Comparison of ENCODE assay signal across 8 cellular contexts in genomic region chr13:99310382-99311031, GRCh38. TPM values are rescaled to one million over a fixed set of nuclear protein-coding genes. Genes with fewer than 3 reads are reported as not detected.
DNase-seq lines count a peak whose midpoint lies in the region; ATAC-seq and TF ChIP-seq lines count a peak whose summit lies in the region.

No MANE protein-coding gene starts in this region.

- intact Hi-C loops in transverse colon (cut with DNase I; ENCODE audit: low total_unique reads), result no loop called here
- intact Hi-C loops in posterior vena cava (cut with DNase I), result no loop called here
- intact Hi-C loops in spleen (cut with DNase I; ENCODE audit: low total_unique reads), result loop anchor here (5.0 kb wide), 1 partner anchor 42 kb away; no protein-coding TSS in a partner anchor

- peaks cover 87% of the 10 kb centered on the region for H3K4me1 Mint-ChIP-seq in activated T-cell treated with anti-CD3 and anti-CD28 coated beads, Interleukin-2, amount 50 U/mL, for 4 hours (ENCODE audit: low read depth)

- H3K27ac ChIP-seq in transverse colon (peak overlapping the region; percentile 17 to 53 (median 38)), spleen (peak overlapping the region in 4 of 8 donors; percentile 35 to 84 (median 68))

- no peak for ATAC-seq in activated T-cell treated with anti-CD3 and anti-CD28 coated beads, Interleukin-2, amount 50 U/mL, for 4 hours
- ATAC-seq in HG03378 (IDR thresholded peaks at IDR 0.05; ENCODE audit: unreplicated experiment), result peak; percentile 48

- no peaks in the 10 kb centered on the region for H3K9me3 Mint-ChIP-seq in activated T-cell treated with anti-CD3 and anti-CD28 coated beads, Interleukin-2, amount 50 U/mL, for 4 hours

- H3K36me3 Mint-ChIP-seq in activated T-cell treated with anti-CD3 and anti-CD28 coated beads, Interleukin-2, amount 50 U/mL, for 4 hours (ENCODE audit: insufficient read depth), result peaks cover 22% of the 10 kb centered on the region

- H3K4me3 Mint-ChIP-seq in activated T-cell treated with anti-CD3 and anti-CD28 coated beads, Interleukin-2, amount 50 U/mL, for 4 hours, result peak overlapping the region; percentile 69

- no peak for TF ChIP-seq CTCF in cardiac fibroblast (IDR thresholded peaks at IDR 0.05; ENCODE audit: low read depth, low read length)
- no peak for TF ChIP-seq CTCF in transverse colon (IDR thresholded peaks at IDR 0.05)
- TF ChIP-seq CTCF in spleen (IDR thresholded peaks at IDR 0.05 in 8 of 11, conservative IDR thresholded peaks at IDR 0.05 in 3 of 11), result no peak

- in situ Hi-C loops in transverse colon (cut with MboI; ENCODE audit: low pct_ligation_motif_present in 1 of 4, low pct_unique_long_range_greater_than_20kb in 1 of 4, low sequenced_read_pairs in 3 of 4), result no loop called here

- no peak for DNase-seq in activated T-cell treated with anti-CD3 and anti-CD28 coated beads, Interleukin-2, amount 50 U/mL, for 4 hours
- DNase-seq in activated T-cell treated with anti-CD3 and anti-CD28 coated beads, Interleukin-2, amount 50 U/mL, for 48 hours, result no peak
- DNase-seq in cardiac fibroblast (ENCODE audit: low read depth in 2 of 2) (peak; percentile 41 to 82), transverse colon (no peak), Ammon's horn (ENCODE audit: low spot score) (no peak), posterior vena cava (ENCODE audit: low spot score) (no peak), spleen (no peak)

- H3K4me1 ChIP-seq in transverse colon, result peaks cover 7 to 35% (median 18%) of the 10 kb centered on the region in 4 donors
- peaks cover 41 to 99% (median 75%) of the 10 kb centered on the region in 6 donors for H3K4me1 ChIP-seq in spleen

- H3K36me3 ChIP-seq in transverse colon (no peaks in the 10 kb centered on the region), spleen (peaks cover 0 to 24% (median 0%) of the 10 kb centered on the region in 6 donors)

- TF ChIP-seq EP300 in transverse colon (IDR thresholded peaks at IDR 0.05; ENCODE audit: low read depth), result no peak

- no peak overlapping the region for H3K4me3 ChIP-seq in cardiac fibroblast (replicated peaks in 1 of 2; ENCODE audit: low read depth in 2 of 2, low read length in 2 of 2)
- H3K4me3 ChIP-seq in transverse colon, result no peak overlapping the region
- H3K4me3 ChIP-seq in spleen, result no peak overlapping the region

- TF ChIP-seq POLR2A in transverse colon (IDR thresholded peaks at IDR 0.05) (no peak), spleen (IDR thresholded peaks at IDR 0.05) (no peak)

- H3K27me3 Mint-ChIP-seq in activated T-cell treated with anti-CD3 and anti-CD28 coated beads, Interleukin-2, amount 50 U/mL, for 4 hours (ENCODE audit: low read depth), result no peaks in the 10 kb centered on the region

- 63 to 64% methylated on average over 4 of the region's 4 CpGs for WGBS in transverse colon (ENCODE audit: low coverage in 1 of 2), 2 donors
- WGBS in spleen, 5 donors, result 65 to 79% (median 74%) methylated on average over 4 of the region's 4 CpGs

- H3K27me3 ChIP-seq in transverse colon, result no peaks in the 10 kb centered on the region
- H3K27me3 ChIP-seq in spleen (replicated peaks in 1 of 7), result no peaks in the 10 kb centered on the region

- no peaks in the 10 kb centered on the region for H3K9me3 ChIP-seq in transverse colon
- H3K9me3 ChIP-seq in spleen, result no peaks in the 10 kb centered on the region

RNA-seq across cellular contexts. Expression of gene GPR183, which starts 3.3 kb away (rescaled TPM):
- 10 to 100 TPM; 48.6 to 86.8 (median 65.7) TPM for total RNA-seq in activated T-cell treated with anti-CD3 and anti-CD28 coated beads, Interleukin-2, amount 50 U/mL, for 4 hours
- 10 to 100 TPM in 1 of 4 donors, 1 to 10 TPM in 3; 3.0 to 14.6 (median 6.5) TPM for total RNA-seq in transverse colon
- 10 to 100 TPM; 12.1 to 14.7 TPM for total RNA-seq in posterior vena cava
- 10 to 100 TPM; 29.1 to 83.6 (median 53.4) TPM for total RNA-seq in spleen
- polyA plus RNA-seq in spleen, result 10 to 100 TPM; 56.0 to 68.0 (median 60.6) TPM

RNA-seq across cellular contexts. Expression of gene GPR18, which starts 52.3 kb away (rescaled TPM):
- 1 to 10 TPM; 3.3 to 4.0 (median 3.9) TPM for total RNA-seq in activated T-cell treated with anti-CD3 and anti-CD28 coated beads, Interleukin-2, amount 50 U/mL, for 4 hours
- total RNA-seq in transverse colon, result under 1 TPM in 2 of 4 donors, not detected in 2; 0.41 to 0.48 TPM
- total RNA-seq in posterior vena cava, result not detected
- 10 to 100 TPM in 6 of 7 donors, 1 to 10 TPM in 1; 9.6 to 21.8 (median 15.3) TPM for total RNA-seq in spleen
- 10 to 100 TPM; 25.6 to 33.9 (median 29.4) TPM for polyA plus RNA-seq in spleen

Comparison
In these comparisons a context has a peak if more than half of its experiments do, and no peak if none do; other contexts are left out.
1. DNase-seq: peak in cardiac fibroblast (2 of 2); none in activated T-cell treated with anti-CD3 and anti-CD28 coated beads, Interleukin-2, amount 50 U/mL, for 4 hours (single experiment), activated T-cell treated with anti-CD3 and anti-CD28 coated beads, Interleukin-2, amount 50 U/mL, for 48 hours (0 of 2), transverse colon (single experiment), Ammon's horn (single experiment), posterior vena cava (single experiment) and spleen (single experiment).